Comparison of ENCODE assay signal across 2 cellular contexts in the genomic region with DNA sequence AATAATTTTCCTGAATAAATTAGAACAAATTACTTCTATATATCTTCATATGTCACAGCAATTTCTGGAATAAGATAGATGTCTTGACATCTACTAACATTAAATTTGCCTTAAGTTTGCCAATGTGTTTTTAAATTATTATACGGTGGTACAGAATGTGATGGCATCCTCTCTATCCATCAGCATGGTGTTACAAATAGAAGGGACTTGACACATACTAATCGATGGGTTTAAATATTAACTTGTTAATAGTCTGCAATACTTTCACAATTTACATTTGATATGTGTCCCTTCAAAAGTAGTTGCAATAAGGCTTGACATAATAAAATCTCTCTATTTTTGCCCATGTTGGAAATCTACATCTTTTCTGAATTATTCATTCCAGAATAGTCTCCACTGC.
A peak's percentile ranks its signal among the peaks of the same experiment; 100 is the strongest.
TF ChIP-seq lines count a peak whose summit lies in the region.

No MANE protein-coding gene starts in this region.

TF ChIP-seq in liver, 16 proteins besides CTCF, POLR2A, EP300 and RAD21 (continued from another document):
- TF ChIP-seq EGR1 (IDR thresholded peaks at IDR 0.05; ENCODE audit: low read depth in 2 of 2) = no peak
- no peak for TF ChIP-seq TAF1 (conservative IDR thresholded peaks at IDR 0.05)
- no peak for TF ChIP-seq NR2F2 (IDR thresholded peaks at IDR 0.05)
- peak; percentile 18 for TF ChIP-seq FOXA2 (IDR thresholded peaks at IDR 0.05)
- peak; percentile 60 for TF ChIP-seq YY1 (IDR thresholded peaks at IDR 0.05)
- TF ChIP-seq HNF4G (IDR thresholded peaks at IDR 0.05) = no peak
- TF ChIP-seq FOXA1 (IDR thresholded peaks at IDR 0.05) = no peak
- TF ChIP-seq, protein P1, sequence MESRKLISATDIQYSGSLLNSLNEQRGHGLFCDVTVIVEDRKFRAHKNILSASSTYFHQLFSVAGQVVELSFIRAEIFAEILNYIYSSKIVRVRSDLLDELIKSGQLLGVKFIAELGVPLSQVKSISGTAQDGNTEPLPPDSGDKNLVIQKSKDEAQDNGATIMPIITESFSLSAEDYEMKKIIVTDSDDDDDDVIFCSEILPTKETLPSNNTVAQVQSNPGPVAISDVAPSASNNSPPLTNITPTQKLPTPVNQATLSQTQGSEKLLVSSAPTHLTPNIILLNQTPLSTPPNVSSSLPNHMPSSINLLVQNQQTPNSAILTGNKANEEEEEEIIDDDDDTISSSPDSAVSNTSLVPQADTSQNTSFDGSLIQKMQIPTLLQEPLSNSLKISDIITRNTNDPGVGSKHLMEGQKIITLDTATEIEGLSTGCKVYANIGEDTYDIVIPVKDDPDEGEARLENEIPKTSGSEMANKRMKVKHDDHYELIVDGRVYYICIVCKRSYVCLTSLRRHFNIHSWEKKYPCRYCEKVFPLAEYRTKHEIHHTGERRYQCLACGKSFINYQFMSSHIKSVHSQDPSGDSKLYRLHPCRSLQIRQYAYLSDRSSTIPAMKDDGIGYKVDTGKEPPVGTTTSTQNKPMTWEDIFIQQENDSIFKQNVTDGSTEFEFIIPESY (IDR thresholded peaks at IDR 0.05) = peak; percentile 21
- TF ChIP-seq HNF4A (conservative IDR thresholded peaks at IDR 0.05) = peak; percentile 50 to 55
- TF ChIP-seq, protein P2, sequence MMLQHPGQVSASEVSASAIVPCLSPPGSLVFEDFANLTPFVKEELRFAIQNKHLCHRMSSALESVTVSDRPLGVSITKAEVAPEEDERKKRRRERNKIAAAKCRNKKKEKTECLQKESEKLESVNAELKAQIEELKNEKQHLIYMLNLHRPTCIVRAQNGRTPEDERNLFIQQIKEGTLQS (IDR thresholded peaks at IDR 0.05) = peak; percentile 29
- peak in 1 of 2 donors; percentile 18 for TF ChIP-seq RXRA (IDR thresholded peaks at IDR 0.05)

TF ChIP-seq in HepG2, 621 proteins besides CTCF, POLR2A, EP300 and RAD21:
- TF ChIP-seq HNRNPLL (IDR thresholded peaks at IDR 0.05; ENCODE audit: low read depth, low read length, poor library complexity, severe bottlenecking) (no peak), SRSF9 (IDR thresholded peaks at IDR 0.05; ENCODE audit: borderline replicate concordance, insufficient read depth, low read depth, low read length, poor library complexity, severe bottlenecking) (no peak), TBP (CRISPR knock-in tag; IDR thresholded peaks at IDR 0.05) (no peak), RBM22 (optimal IDR thresholded peaks at IDR 0.05; ENCODE audit: low read length) (no peak), ZNF747 (CRISPR knock-in tag; IDR thresholded peaks at IDR 0.05; ENCODE audit: borderline replicate concordance) (no peak), HNRNPK (IDR thresholded peaks at IDR 0.05; ENCODE audit: low read depth, low read length, poor library complexity, severe bottlenecking) (no peak), WIZ (CRISPR knock-in tag; IDR thresholded peaks at IDR 0.05) (no peak), NR1H2 (CRISPR knock-in tag; IDR thresholded peaks at IDR 0.05; ENCODE audit: borderline replicate concordance, low read depth) (no peak), ZNF777 (CRISPR knock-in tag; IDR thresholded peaks at IDR 0.05) (no peak), ZNF563 (CRISPR knock-in tag; IDR thresholded peaks at IDR 0.05) (no peak), SUZ12 (IDR thresholded peaks at IDR 0.05; ENCODE audit: low read depth, low read length) (no peak), MTF1 (CRISPR knock-in tag; IDR thresholded peaks at IDR 0.05) (no peak), CC2D1A (CRISPR knock-in tag; IDR thresholded peaks at IDR 0.05) (no peak)
- TF ChIP-seq, protein P3, sequence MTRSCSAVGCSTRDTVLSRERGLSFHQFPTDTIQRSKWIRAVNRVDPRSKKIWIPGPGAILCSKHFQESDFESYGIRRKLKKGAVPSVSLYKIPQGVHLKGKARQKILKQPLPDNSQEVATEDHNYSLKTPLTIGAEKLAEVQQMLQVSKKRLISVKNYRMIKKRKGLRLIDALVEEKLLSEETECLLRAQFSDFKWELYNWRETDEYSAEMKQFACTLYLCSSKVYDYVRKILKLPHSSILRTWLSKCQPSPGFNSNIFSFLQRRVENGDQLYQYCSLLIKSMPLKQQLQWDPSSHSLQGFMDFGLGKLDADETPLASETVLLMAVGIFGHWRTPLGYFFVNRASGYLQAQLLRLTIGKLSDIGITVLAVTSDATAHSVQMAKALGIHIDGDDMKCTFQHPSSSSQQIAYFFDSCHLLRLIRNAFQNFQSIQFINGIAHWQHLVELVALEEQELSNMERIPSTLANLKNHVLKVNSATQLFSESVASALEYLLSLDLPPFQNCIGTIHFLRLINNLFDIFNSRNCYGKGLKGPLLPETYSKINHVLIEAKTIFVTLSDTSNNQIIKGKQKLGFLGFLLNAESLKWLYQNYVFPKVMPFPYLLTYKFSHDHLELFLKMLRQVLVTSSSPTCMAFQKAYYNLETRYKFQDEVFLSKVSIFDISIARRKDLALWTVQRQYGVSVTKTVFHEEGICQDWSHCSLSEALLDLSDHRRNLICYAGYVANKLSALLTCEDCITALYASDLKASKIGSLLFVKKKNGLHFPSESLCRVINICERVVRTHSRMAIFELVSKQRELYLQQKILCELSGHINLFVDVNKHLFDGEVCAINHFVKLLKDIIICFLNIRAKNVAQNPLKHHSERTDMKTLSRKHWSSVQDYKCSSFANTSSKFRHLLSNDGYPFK (CRISPR knock-in tag; IDR thresholded peaks at IDR 0.05; ENCODE audit: borderline replicate concordance) = no peak
- TF ChIP-seq, protein P4, sequence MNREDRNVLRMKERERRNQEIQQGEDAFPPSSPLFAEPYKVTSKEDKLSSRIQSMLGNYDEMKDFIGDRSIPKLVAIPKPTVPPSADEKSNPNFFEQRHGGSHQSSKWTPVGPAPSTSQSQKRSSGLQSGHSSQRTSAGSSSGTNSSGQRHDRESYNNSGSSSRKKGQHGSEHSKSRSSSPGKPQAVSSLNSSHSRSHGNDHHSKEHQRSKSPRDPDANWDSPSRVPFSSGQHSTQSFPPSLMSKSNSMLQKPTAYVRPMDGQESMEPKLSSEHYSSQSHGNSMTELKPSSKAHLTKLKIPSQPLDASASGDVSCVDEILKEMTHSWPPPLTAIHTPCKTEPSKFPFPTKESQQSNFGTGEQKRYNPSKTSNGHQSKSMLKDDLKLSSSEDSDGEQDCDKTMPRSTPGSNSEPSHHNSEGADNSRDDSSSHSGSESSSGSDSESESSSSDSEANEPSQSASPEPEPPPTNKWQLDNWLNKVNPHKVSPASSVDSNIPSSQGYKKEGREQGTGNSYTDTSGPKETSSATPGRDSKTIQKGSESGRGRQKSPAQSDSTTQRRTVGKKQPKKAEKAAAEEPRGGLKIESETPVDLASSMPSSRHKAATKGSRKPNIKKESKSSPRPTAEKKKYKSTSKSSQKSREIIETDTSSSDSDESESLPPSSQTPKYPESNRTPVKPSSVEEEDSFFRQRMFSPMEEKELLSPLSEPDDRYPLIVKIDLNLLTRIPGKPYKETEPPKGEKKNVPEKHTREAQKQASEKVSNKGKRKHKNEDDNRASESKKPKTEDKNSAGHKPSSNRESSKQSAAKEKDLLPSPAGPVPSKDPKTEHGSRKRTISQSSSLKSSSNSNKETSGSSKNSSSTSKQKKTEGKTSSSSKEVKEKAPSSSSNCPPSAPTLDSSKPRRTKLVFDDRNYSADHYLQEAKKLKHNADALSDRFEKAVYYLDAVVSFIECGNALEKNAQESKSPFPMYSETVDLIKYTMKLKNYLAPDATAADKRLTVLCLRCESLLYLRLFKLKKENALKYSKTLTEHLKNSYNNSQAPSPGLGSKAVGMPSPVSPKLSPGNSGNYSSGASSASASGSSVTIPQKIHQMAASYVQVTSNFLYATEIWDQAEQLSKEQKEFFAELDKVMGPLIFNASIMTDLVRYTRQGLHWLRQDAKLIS (CRISPR knock-in tag; IDR thresholded peaks at IDR 0.05) = no peak
- TF ChIP-seq, protein P5, sequence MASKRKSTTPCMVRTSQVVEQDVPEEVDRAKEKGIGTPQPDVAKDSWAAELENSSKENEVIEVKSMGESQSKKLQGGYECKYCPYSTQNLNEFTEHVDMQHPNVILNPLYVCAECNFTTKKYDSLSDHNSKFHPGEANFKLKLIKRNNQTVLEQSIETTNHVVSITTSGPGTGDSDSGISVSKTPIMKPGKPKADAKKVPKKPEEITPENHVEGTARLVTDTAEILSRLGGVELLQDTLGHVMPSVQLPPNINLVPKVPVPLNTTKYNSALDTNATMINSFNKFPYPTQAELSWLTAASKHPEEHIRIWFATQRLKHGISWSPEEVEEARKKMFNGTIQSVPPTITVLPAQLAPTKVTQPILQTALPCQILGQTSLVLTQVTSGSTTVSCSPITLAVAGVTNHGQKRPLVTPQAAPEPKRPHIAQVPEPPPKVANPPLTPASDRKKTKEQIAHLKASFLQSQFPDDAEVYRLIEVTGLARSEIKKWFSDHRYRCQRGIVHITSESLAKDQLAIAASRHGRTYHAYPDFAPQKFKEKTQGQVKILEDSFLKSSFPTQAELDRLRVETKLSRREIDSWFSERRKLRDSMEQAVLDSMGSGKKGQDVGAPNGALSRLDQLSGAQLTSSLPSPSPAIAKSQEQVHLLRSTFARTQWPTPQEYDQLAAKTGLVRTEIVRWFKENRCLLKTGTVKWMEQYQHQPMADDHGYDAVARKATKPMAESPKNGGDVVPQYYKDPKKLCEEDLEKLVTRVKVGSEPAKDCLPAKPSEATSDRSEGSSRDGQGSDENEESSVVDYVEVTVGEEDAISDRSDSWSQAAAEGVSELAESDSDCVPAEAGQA (IDR thresholded peaks at IDR 0.05; ENCODE audit: low read depth) = no peak
- TF ChIP-seq, protein P5 (CRISPR knock-in tag; IDR thresholded peaks at IDR 0.05; ENCODE audit: borderline replicate concordance) = no peak
